8 cellular contexts compared by ENCODE assay signal in the genomic region with DNA sequence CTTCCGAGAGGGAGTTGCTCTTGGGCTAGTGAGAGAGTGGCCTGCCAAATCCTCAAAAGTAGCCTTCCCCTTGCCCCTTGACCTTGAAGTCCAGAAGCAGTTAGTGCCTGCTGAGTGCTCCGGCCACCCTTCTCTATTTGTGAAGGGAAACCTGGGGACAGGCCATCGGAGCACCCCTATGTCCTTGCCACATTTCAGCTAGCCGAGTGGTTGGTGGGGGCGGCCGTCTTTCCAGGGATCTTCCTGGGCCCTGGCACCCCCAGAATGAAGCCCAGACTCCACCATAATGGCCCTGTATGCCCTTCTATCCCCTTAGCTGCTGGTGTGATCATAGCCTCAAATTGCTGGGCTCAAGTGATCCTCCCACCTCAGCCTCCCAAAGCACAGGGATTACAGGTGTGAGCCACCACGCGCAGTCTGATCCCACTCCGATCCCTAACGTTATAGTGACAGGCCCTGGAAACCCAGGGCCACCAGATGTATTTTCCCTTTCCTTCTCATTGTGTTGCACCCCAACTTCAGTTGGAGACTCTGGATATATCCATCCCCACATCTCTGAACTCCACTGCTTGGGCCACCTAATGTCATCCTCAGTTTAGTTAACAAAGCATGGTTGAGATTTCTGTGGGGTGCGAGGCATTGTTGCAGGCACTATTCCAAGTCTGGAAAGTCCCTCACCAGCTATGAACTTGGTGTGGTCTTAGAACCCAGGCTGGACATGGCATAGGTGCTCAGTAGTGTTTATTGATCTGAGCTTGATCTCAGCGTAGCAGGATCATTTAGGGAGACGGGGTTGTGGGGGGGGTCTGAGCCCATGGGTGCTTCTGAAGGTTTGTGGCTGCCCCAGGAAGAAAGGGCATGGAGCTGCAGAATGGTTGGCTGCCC. TPM values are rescaled to one million over a fixed set of nuclear protein-coding genes. Genes with fewer than 3 reads are reported as not detected.
A peak's percentile ranks its signal among the peaks of the same experiment; 100 is the strongest.
DNase-seq lines count a peak whose midpoint lies in the region; ATAC-seq and TF ChIP-seq lines count a peak whose summit lies in the region.

No MANE protein-coding gene starts in this region.

- H3K27me3 ChIP-seq in heart right ventricle, result no peaks in the 10 kb centered on the region
- H3K27me3 ChIP-seq in mononuclear cell (ENCODE audit: insufficient read depth, low read length), result no peaks in the 10 kb centered on the region

- WGBS in heart right ventricle, 2 donors, result 45 to 57% methylated on average over 13 of the region's 13 CpGs

- peaks cover 17 to 76% (median 66%) of the 10 kb centered on the region in 9 donors for H3K4me1 ChIP-seq in heart right ventricle
- H3K4me1 ChIP-seq in mononuclear cell (ENCODE audit: insufficient read depth, low read length), result peaks cover 70% of the 10 kb centered on the region

- intact Hi-C loops in heart right ventricle (cut with DNase I) (loop anchor here in 2 of 10 donors (2.0 to 5.0 kb wide), 2 partner anchors 42 to 47 kb away; no protein-coding TSS in a partner anchor), Right ventricle myocardium inferior (cut with DNase I) (loop anchor here (2.0 kb wide), 1 partner anchor 43 kb away; no protein-coding TSS in a partner anchor)

- ATAC-seq in heart right ventricle (no peak), Right ventricle myocardium inferior (no peak), GM19467 (IDR thresholded peaks at IDR 0.05; ENCODE audit: unreplicated experiment) (no peak), GM18870 (IDR thresholded peaks at IDR 0.05; ENCODE audit: unreplicated experiment) (no peak), GM21367 (IDR thresholded peaks at IDR 0.05; ENCODE audit: unreplicated experiment) (no peak)

- H3K9me3 ChIP-seq in heart right ventricle, result peaks cover 0 to 12% (median 0%) of the 10 kb centered on the region in 11 donors
- H3K9me3 ChIP-seq in mononuclear cell (ENCODE audit: low read depth, low read length), result no peaks in the 10 kb centered on the region

- no peak for TF ChIP-seq CTCF in heart right ventricle (IDR thresholded peaks at IDR 0.05)
- no peak for TF ChIP-seq CTCF in cardiac fibroblast (IDR thresholded peaks at IDR 0.05; ENCODE audit: low read depth, low read length)

- H3K36me3 ChIP-seq in heart right ventricle, result peaks cover 0 to 4% (median 0%) of the 10 kb centered on the region in 9 donors

- DNase-seq in heart right ventricle, result no peak
- DNase-seq in Right ventricle myocardium inferior (ENCODE audit: missing footprints), result no peak
- no peak for DNase-seq in cardiac fibroblast (ENCODE audit: low read depth in 2 of 2)
- DNase-seq in SKM-1 (lab: John Stamatoyannopoulos, UW; ENCODE audit: unreplicated experiment), result no peak

- H3K27ac ChIP-seq in heart right ventricle, result peak overlapping the region; percentile 95 to 100 (median 100)

- H3K4me3 ChIP-seq in heart right ventricle, result peak overlapping the region; percentile 76 to 99 (median 95)
- H3K4me3 ChIP-seq in cardiac fibroblast (replicated peaks in 1 of 2; ENCODE audit: low read depth in 2 of 2, low read length in 2 of 2), result peak overlapping the region; percentile 76 to 82
- H3K4me3 ChIP-seq in mononuclear cell (ENCODE audit: low read length), result peak overlapping the region; percentile 88

RNA-seq across cellular contexts. Expression of gene TSPAN14, which starts 1.6 kb away (rescaled TPM):
- total RNA-seq in heart right ventricle (10 to 100 TPM; 21.7 to 57.2 (median 27.6) TPM), Right ventricle myocardium inferior (38.7 TPM), mononuclear cell (65.4 TPM)
- 10 to 100 TPM; 16.9 to 35.0 TPM for polyA plus RNA-seq in heart right ventricle

RNA-seq across cellular contexts. Expression of gene PRXL2A, which starts 47.4 kb away (rescaled TPM):
- 100 to 1,000 TPM in 3 of 10 donors, 10 to 100 TPM in 7; 57.3 to 135 (median 84.3) TPM for total RNA-seq in heart right ventricle
- 10 to 100 TPM; 46.0 to 54.6 TPM for polyA plus RNA-seq in heart right ventricle
- 102 TPM for total RNA-seq in Right ventricle myocardium inferior
- total RNA-seq in mononuclear cell, result 3.3 TPM

Comparison
In these comparisons a context has a peak if more than half of its experiments do, and no peak if none do; other contexts are left out.
1. RNA of gene PRXL2A, which starts 47.4 kb away (total RNA-seq): 102 TPM in Right ventricle myocardium inferior (single experiment) and 57.3 to 135 TPM in heart right ventricle; 3.3 TPM in mononuclear cell (single experiment); every median in the first group is over 10 times any median in the second.
2. Peak in every context shown above with its lines, with median percentiles within 50 percentile points of each other: H3K4me3 ChIP-seq.